8 cellular contexts compared by ENCODE assay signal in the genomic region with DNA sequence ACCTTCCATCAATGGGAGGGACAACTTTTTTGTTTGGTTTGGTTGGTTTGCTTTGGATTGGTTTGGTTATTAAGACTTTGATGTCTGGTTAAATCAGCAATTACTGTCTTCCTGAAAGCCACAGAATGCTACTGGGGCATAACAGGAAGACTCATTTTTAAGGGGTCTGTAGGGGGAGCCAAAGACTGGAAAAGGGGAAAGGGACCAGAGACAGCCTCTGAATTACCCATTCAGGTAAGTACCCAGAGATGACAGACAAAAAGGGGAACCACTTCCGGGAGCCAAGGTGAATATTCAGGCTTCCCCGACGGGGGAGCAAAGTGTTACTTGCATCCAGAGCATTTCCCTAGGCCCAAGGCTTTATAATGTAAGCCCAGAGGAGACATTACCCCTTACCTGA. TPM values are rescaled to one million over a fixed set of nuclear protein-coding genes. Genes with fewer than 3 reads are reported as not detected.
DNase-seq lines count a peak whose midpoint lies in the region; ATAC-seq and TF ChIP-seq lines count a peak whose summit lies in the region.
"Had no signal": no experiment of that assay in that cellular context is flagged by ENCODE, and none has a peak within 500 bp of the region (broad histone marks: within the 10 kb centered on the region; RNA-seq: fewer than 3 reads in every experiment).

No MANE protein-coding gene starts in this region.

- ATAC-seq in HCT116 = no peak

- intact Hi-C loops in HCT116 (cut with micrococcal nuclease) = no loop called here

- H3K9ac ChIP-seq in HCT116 (ENCODE audit: low read length) (no peak overlapping the region), liver (ENCODE audit: low read depth in 1 of 2, low read length in 2 of 2) (no peak overlapping the region)

- CTCF ChIA-PET in HCT116 (lab: Charles Lee) = no interaction called here

- TF ChIP-seq RAD21 in HCT116 (IDR thresholded peaks at IDR 0.05; ENCODE audit: low read depth) (peak; percentile 62), liver (IDR thresholded peaks at IDR 0.05) (peak; percentile 32 to 40)

- WGBS in liver = 79% methylated on average over 3 of the region's 3 CpGs

- H3K27me3 ChIP-seq in HCT116 (ENCODE audit: insufficient read depth, low read length) = no peaks in the 10 kb centered on the region
- no peaks in the 10 kb centered on the region for H3K27me3 ChIP-seq in liver (ENCODE audit: control insufficient read depth in 4 of 4, insufficient read depth in 4 of 4, low read length in 3 of 4)

- RAD21 ChIA-PET in HCT116 (lab: Charles Lee; ENCODE audit: low non-redundant PET in 1 of 2, low total read pairs in 2 of 2, uncharacterized antibody in 2 of 2, unreplicated experiment in 2 of 2) = no interaction called here

- no peaks in the 10 kb centered on the region for H4K20me1 ChIP-seq in HCT116 (ENCODE audit: insufficient read depth)

- peaks cover 4% of the 10 kb centered on the region for H3K79me2 ChIP-seq in HCT116 (ENCODE audit: insufficient read depth, low read length)

- peaks cover 0 to 20% of the 10 kb centered on the region in 2 experiments; a peak in 2 of 4 replicates for H3K4me1 ChIP-seq in HCT116 (ENCODE audit: control insufficient read depth in 1 of 2, insufficient read depth in 2 of 2, low read length in 2 of 2)
- peaks cover 0 to 2% (median 0%) of the 10 kb centered on the region in 4 donors for H3K4me1 ChIP-seq in liver (ENCODE audit: control insufficient read depth in 4 of 4, insufficient read depth in 4 of 4, low read length in 3 of 4)

- BruUV-seq in HCT116 (replicated peaks; lab: Mats Ljungman, UMichigan) = no TSS peak

- peak; percentile 75 for DNase-seq in GM12865 (ENCODE audit: low read depth)
- peak; percentile 22 for DNase-seq in HCT116 (ENCODE audit: low read depth, low spot score)
- DNase-seq in UCSD-AML1 (lab: John Stamatoyannopoulos, UW; ENCODE audit: unreplicated experiment) = peak; percentile 11
- DNase-seq in KG1 (lab: John Stamatoyannopoulos, UW) = no peak
- DNase-seq in stimulated activated naive CD4-positive, alpha-beta T cell treated with Interleukin-2 at 50 U/mL for 16 hours (lab: John Stamatoyannopoulos, UW) = no peak
- DNase-seq in activated naive CD4-positive, alpha-beta T cell treated with anti-CD3 and anti-CD28 coated beads, Interleukin-2, amount 50 U/mL, for 16 hours = no peak
- DNase-seq: naive B cell had no signal

- TF ChIP-seq POLR2A in HCT116 (IDR thresholded peaks at IDR 0.05; ENCODE audit: borderline replicate concordance, extremely low read depth, insufficient read depth, insufficient read length) = no peak

- peak overlapping the region; percentile 30 for H2AFZ ChIP-seq in HCT116 (ENCODE audit: low read depth, low read length, poor library complexity, severe bottlenecking)

- POLR2A ChIA-PET in HCT116 (lab: Charles Lee) = no interaction called here

- H3K9me3 ChIP-seq in HCT116 (ENCODE audit: control insufficient read depth in 1 of 2, insufficient read depth in 1 of 2, low read depth in 1 of 2, low read length in 2 of 2) = peaks cover 0 to 5% of the 10 kb centered on the region in 2 experiments; a peak in 1 of 4 replicates
- no peaks in the 10 kb centered on the region for H3K9me3 ChIP-seq in liver (ENCODE audit: control insufficient read depth in 4 of 4, low read length in 3 of 4)

- H3K27ac ChIP-seq in HCT116 (ENCODE audit: low read depth, low read length) = no peak overlapping the region
- no peak overlapping the region for H3K27ac ChIP-seq in liver (ENCODE audit: low read depth in 1 of 2, low read length in 2 of 2)

- no peak overlapping the region for H3K4me2 ChIP-seq in HCT116 (ENCODE audit: low read length)

- no peaks in the 10 kb centered on the region for H3K36me3 ChIP-seq in HCT116 (ENCODE audit: control insufficient read depth in 1 of 2, insufficient read depth in 2 of 2, low read length in 2 of 2)
- no peaks in the 10 kb centered on the region for H3K36me3 ChIP-seq in liver (ENCODE audit: control insufficient read depth in 4 of 4, insufficient read depth in 3 of 4, low read depth in 1 of 4, low read length in 3 of 4)

- TF ChIP-seq CTCF in GM12865 (IDR thresholded peaks at IDR 0.05; ENCODE audit: insufficient read depth, low read depth, low read length, missing control alignments) (peak; percentile 36), HCT116 (IDR thresholded peaks at IDR 0.05 in 2 of 3, conservative IDR thresholded peaks at IDR 0.05 in 1 of 3; ENCODE audit: borderline replicate concordance in 1 of 3, insufficient read depth in 1 of 3, low read depth in 2 of 3, low read length in 2 of 3) (peak; percentile 19 to 39 (median 23); a peak in 2 of 6 replicates), liver (IDR thresholded peaks at IDR 0.05; ENCODE audit: low read depth, low read length, missing input control) (no peak)

- no peaks in the 10 kb centered on the region for H3K9me2 ChIP-seq in HCT116 (ENCODE audit: insufficient read depth)

- H3K4me3 ChIP-seq in GM12865 (ENCODE audit: low read depth, low read length) = no peak overlapping the region
- no peak overlapping the region for H3K4me3 ChIP-seq in HCT116 (replicated peaks in 1 of 2; ENCODE audit: low read depth in 1 of 2, low read length in 2 of 2)
- no peak overlapping the region for H3K4me3 ChIP-seq in liver (ENCODE audit: low read depth in 1 of 3, low read length in 3 of 3)

TF ChIP-seq in HCT116, 20 proteins besides CTCF, POLR2A, EP300 and RAD21 (continues in another document):
- TF ChIP-seq ZFX (IDR thresholded peaks at IDR 0.05) = no peak
- TF ChIP-seq EZH2 (IDR thresholded peaks at IDR 0.05) = no peak
- TF ChIP-seq EGR1 (IDR thresholded peaks at IDR 0.05; ENCODE audit: low read depth) = no peak
- no peak for TF ChIP-seq TCF7L2 (IDR thresholded peaks at IDR 0.05; ENCODE audit: borderline replicate concordance, extremely low read depth, insufficient read depth, insufficient read length)
- no peak for TF ChIP-seq SIN3A (IDR thresholded peaks at IDR 0.05; ENCODE audit: low read depth)
- TF ChIP-seq POLR2AphosphoS5 (IDR thresholded peaks at IDR 0.05; ENCODE audit: low read depth, low read length) = no peak
- TF ChIP-seq, protein P1, sequence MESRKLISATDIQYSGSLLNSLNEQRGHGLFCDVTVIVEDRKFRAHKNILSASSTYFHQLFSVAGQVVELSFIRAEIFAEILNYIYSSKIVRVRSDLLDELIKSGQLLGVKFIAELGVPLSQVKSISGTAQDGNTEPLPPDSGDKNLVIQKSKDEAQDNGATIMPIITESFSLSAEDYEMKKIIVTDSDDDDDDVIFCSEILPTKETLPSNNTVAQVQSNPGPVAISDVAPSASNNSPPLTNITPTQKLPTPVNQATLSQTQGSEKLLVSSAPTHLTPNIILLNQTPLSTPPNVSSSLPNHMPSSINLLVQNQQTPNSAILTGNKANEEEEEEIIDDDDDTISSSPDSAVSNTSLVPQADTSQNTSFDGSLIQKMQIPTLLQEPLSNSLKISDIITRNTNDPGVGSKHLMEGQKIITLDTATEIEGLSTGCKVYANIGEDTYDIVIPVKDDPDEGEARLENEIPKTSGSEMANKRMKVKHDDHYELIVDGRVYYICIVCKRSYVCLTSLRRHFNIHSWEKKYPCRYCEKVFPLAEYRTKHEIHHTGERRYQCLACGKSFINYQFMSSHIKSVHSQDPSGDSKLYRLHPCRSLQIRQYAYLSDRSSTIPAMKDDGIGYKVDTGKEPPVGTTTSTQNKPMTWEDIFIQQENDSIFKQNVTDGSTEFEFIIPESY (IDR thresholded peaks at IDR 0.05; ENCODE audit: extremely low read depth, insufficient replicate concordance, low read length) = no peak
- TF ChIP-seq, protein P2, sequence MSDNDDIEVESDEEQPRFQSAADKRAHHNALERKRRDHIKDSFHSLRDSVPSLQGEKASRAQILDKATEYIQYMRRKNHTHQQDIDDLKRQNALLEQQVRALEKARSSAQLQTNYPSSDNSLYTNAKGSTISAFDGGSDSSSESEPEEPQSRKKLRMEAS (IDR thresholded peaks at IDR 0.05) = no peak
- no peak for TF ChIP-seq CEBPB (IDR thresholded peaks at IDR 0.05; ENCODE audit: low read depth)
- TF ChIP-seq SRF (IDR thresholded peaks at IDR 0.05; ENCODE audit: low read depth) = no peak

TF ChIP-seq in liver, 16 proteins besides CTCF, POLR2A, EP300 and RAD21:
- TF ChIP-seq SP1 (IDR thresholded peaks at IDR 0.05) (no peak), HNF4G (IDR thresholded peaks at IDR 0.05) (no peak), NR2F2 (IDR thresholded peaks at IDR 0.05) (no peak), YY1 (IDR thresholded peaks at IDR 0.05) (no peak)

RNA-seq across cellular contexts. Expression of a gene that starts 4.6 kb away (rescaled TPM):
- total RNA-seq in HCT116 (2021; ENCODE audit: unreplicated experiment) = 27.5 TPM
- 8.3 and 8.8 TPM in 2 replicates for polyA plus RNA-seq in HCT116 (2012)
- total RNA-seq in liver = 10 to 100 TPM; 13.2 to 14.3 TPM
- polyA plus RNA-seq in liver = 1 to 10 TPM; 3.4 to 4.3 TPM

RNA-seq across cellular contexts. Expression of a gene that starts 53.1 kb away (rescaled TPM):
- total RNA-seq in HCT116 (2021; ENCODE audit: unreplicated experiment) (2.9 TPM), liver (1 to 10 TPM in 1 of 2 donors, under 1 TPM in 1; 0.59 to 1.3 TPM)
- polyA plus RNA-seq in HCT116 (2012) = not detected in 2 replicates
- polyA plus RNA-seq in liver = 1 to 10 TPM in 1 of 2 donors, under 1 TPM in 1; 0.50 to 1.5 TPM

Comparison
In these comparisons a context has a peak if more than half of its experiments do, and no peak if none do; other contexts are left out.
1. DNase-seq: peak in GM12865 (single experiment), HCT116 (single experiment) and UCSD-AML1 (single experiment); none in KG1 (single experiment), stimulated activated naive CD4-positive, alpha-beta T cell treated with Interleukin-2 at 50 U/mL for 16 hours (single experiment) and activated naive CD4-positive, alpha-beta T cell treated with anti-CD3 and anti-CD28 coated beads, Interleukin-2, amount 50 U/mL, for 16 hours (single experiment).